In genomic region chr5:159849437-159850191, GRCh38 we compare ENCODE assay signal across 1 cellular context.
TF ChIP-seq lines count a peak whose summit lies in the region.

No MANE protein-coding gene starts in this region.

TF ChIP-seq in HCT116, 20 proteins besides CTCF, POLR2A, EP300 and RAD21 (continued from another document):
- TF ChIP-seq POLR2AphosphoS5 (IDR thresholded peaks at IDR 0.05; ENCODE audit: low read depth, low read length) = no peak
- no peak for TF ChIP-seq YY1 (IDR thresholded peaks at IDR 0.05; ENCODE audit: extremely low read depth, insufficient replicate concordance, low read depth, low read length)
- no peak for TF ChIP-seq FOSL1 (IDR thresholded peaks at IDR 0.05; ENCODE audit: low read depth)
